1 cellular context compared by ENCODE assay signal in genomic region chr1:21341517-21342078, GRCh38.
TF ChIP-seq lines count a peak whose summit lies in the region.

No MANE protein-coding gene starts in this region.

TF ChIP-seq in IMR-90, 13 proteins besides CTCF, POLR2A, EP300 and RAD21:
- TF ChIP-seq FOS (IDR thresholded peaks at IDR 0.05; ENCODE audit: low read depth, low read length) (no peak), MAFK (IDR thresholded peaks at IDR 0.05; ENCODE audit: low read depth, low read length) (no peak), ELK1 (IDR thresholded peaks at IDR 0.05; ENCODE audit: borderline replicate concordance, low read depth, low read length) (no peak), CEBPB (IDR thresholded peaks at IDR 0.05; ENCODE audit: low read depth, low read length) (no peak), USF2 (IDR thresholded peaks at IDR 0.05; ENCODE audit: low read depth, low read length) (no peak), MAZ (IDR thresholded peaks at IDR 0.05; ENCODE audit: borderline replicate concordance, low read depth, low read length) (no peak), MXI1 (IDR thresholded peaks at IDR 0.05; ENCODE audit: borderline replicate concordance, low read depth, low read length) (no peak), RCOR1 (IDR thresholded peaks at IDR 0.05; ENCODE audit: insufficient replicate concordance, low read length) (no peak), SMC3 (IDR thresholded peaks at IDR 0.05; ENCODE audit: low read depth, low read length) (no peak), NFE2L2 (IDR thresholded peaks at IDR 0.05; ENCODE audit: low read depth, low read length) (no peak), CHD1 (IDR thresholded peaks at IDR 0.05; ENCODE audit: low read depth, low read length) (no peak), RFX5 (IDR thresholded peaks at IDR 0.05; ENCODE audit: low read depth, low read length) (no peak), BHLHE40 (IDR thresholded peaks at IDR 0.05; ENCODE audit: low read depth, low read length) (no peak)
